ENCODE assay signal across 1 cellular context in the genomic region with DNA sequence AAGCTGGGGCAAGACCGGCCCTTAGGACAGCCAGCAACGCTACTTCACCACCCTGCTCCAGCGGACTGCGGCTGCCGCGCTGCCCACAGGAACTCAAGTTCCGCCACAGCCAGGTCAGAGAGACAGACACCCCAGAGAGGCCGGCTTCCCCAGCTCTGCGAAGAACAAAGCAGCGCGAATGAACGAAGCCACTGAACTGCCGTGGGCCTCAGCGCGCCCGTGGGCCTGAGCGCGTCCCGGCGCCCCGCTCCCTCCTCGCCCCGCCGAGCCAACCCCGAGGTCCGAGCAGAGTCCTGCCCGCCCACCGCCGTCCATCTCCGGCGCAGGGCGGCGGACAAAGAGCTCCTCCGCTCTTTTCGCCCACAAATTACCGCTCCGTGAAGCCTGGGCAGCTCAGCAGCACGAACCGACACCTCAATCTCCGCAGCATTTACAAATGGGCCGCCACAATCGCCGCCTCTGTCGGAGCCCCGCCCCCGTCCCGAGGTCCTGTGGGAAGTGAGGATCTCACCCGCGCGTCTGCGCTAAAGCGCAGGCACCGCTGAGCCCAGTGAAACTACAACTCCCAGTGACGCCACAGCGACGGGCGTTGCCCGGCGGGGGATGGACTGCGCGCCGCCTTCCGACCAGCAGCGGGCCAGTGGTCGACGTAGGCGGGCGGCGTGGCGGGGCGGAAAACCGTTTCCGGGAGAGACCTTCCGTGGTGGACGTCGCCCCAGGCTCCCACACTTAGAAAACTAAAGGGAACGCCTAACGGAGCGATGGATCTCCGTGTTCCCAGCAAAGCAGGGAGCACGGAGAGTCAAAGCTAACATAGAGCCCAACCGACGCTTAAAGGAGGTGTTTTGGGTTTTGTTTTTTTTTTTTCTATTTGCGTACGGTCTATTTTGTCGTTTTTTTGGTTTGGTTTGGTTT.
TF ChIP-seq lines count a peak whose summit lies in the region.

No MANE protein-coding gene starts in this region.

TF ChIP-seq in HepG2, 621 proteins besides CTCF, POLR2A, EP300 and RAD21 (continued from another document):
- TF ChIP-seq, protein P1, sequence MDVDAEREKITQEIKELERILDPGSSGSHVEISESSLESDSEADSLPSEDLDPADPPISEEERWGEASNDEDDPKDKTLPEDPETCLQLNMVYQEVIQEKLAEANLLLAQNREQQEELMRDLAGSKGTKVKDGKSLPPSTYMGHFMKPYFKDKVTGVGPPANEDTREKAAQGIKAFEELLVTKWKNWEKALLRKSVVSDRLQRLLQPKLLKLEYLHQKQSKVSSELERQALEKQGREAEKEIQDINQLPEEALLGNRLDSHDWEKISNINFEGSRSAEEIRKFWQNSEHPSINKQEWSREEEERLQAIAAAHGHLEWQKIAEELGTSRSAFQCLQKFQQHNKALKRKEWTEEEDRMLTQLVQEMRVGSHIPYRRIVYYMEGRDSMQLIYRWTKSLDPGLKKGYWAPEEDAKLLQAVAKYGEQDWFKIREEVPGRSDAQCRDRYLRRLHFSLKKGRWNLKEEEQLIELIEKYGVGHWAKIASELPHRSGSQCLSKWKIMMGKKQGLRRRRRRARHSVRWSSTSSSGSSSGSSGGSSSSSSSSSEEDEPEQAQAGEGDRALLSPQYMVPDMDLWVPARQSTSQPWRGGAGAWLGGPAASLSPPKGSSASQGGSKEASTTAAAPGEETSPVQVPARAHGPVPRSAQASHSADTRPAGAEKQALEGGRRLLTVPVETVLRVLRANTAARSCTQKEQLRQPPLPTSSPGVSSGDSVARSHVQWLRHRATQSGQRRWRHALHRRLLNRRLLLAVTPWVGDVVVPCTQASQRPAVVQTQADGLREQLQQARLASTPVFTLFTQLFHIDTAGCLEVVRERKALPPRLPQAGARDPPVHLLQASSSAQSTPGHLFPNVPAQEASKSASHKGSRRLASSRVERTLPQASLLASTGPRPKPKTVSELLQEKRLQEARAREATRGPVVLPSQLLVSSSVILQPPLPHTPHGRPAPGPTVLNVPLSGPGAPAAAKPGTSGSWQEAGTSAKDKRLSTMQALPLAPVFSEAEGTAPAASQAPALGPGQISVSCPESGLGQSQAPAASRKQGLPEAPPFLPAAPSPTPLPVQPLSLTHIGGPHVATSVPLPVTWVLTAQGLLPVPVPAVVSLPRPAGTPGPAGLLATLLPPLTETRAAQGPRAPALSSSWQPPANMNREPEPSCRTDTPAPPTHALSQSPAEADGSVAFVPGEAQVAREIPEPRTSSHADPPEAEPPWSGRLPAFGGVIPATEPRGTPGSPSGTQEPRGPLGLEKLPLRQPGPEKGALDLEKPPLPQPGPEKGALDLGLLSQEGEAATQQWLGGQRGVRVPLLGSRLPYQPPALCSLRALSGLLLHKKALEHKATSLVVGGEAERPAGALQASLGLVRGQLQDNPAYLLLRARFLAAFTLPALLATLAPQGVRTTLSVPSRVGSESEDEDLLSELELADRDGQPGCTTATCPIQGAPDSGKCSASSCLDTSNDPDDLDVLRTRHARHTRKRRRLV (CRISPR knock-in tag; IDR thresholded peaks at IDR 0.05) = no peak
- TF ChIP-seq SAP130 (CRISPR knock-in tag; IDR thresholded peaks at IDR 0.05; ENCODE audit: low read depth) (peak; percentile 99), ELF1 (CRISPR knock-in tag; IDR thresholded peaks at IDR 0.05) (peak; percentile 90), ZNF329 (CRISPR knock-in tag; IDR thresholded peaks at IDR 0.05; ENCODE audit: low read depth) (no peak), NPAS2 (CRISPR knock-in tag; IDR thresholded peaks at IDR 0.05; ENCODE audit: borderline replicate concordance) (no peak), TAF15 (IDR thresholded peaks at IDR 0.05; ENCODE audit: low read depth, low read length, poor library complexity, severe bottlenecking) (no peak), PITX1 (CRISPR knock-in tag; IDR thresholded peaks at IDR 0.05) (peak; percentile 70; the same call in 1 of the 2 replicates), ZNF878 (CRISPR knock-in tag; IDR thresholded peaks at IDR 0.05) (no peak), ARNT2 (CRISPR knock-in tag; IDR thresholded peaks at IDR 0.05; ENCODE audit: low read depth) (no peak), RFX1 (IDR thresholded peaks at IDR 0.05) (peak; percentile 26; the same call in 1 of the 2 replicates), ZNF432 (CRISPR knock-in tag; IDR thresholded peaks at IDR 0.05; ENCODE audit: borderline replicate concordance) (no peak), ZNF788 (CRISPR knock-in tag; IDR thresholded peaks at IDR 0.05; ENCODE audit: borderline replicate concordance) (no peak; the same call in 1 of the 2 replicates), ZNF879 (CRISPR knock-in tag; IDR thresholded peaks at IDR 0.05) (no peak), MIXL1 (CRISPR knock-in tag; IDR thresholded peaks at IDR 0.05) (no peak), ZNF550 (CRISPR knock-in tag; IDR thresholded peaks at IDR 0.05; ENCODE audit: borderline replicate concordance) (no peak), SRY (CRISPR knock-in tag; IDR thresholded peaks at IDR 0.05) (peak; percentile 52; the same call in 1 of the 2 replicates)
- TF ChIP-seq, protein P2, sequence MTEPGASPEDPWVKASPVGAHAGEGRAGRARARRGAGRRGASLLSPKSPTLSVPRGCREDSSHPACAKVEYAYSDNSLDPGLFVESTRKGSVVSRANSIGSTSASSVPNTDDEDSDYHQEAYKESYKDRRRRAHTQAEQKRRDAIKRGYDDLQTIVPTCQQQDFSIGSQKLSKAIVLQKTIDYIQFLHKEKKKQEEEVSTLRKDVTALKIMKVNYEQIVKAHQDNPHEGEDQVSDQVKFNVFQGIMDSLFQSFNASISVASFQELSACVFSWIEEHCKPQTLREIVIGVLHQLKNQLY (CRISPR knock-in tag; IDR thresholded peaks at IDR 0.05) = no peak
- TF ChIP-seq, protein P3, sequence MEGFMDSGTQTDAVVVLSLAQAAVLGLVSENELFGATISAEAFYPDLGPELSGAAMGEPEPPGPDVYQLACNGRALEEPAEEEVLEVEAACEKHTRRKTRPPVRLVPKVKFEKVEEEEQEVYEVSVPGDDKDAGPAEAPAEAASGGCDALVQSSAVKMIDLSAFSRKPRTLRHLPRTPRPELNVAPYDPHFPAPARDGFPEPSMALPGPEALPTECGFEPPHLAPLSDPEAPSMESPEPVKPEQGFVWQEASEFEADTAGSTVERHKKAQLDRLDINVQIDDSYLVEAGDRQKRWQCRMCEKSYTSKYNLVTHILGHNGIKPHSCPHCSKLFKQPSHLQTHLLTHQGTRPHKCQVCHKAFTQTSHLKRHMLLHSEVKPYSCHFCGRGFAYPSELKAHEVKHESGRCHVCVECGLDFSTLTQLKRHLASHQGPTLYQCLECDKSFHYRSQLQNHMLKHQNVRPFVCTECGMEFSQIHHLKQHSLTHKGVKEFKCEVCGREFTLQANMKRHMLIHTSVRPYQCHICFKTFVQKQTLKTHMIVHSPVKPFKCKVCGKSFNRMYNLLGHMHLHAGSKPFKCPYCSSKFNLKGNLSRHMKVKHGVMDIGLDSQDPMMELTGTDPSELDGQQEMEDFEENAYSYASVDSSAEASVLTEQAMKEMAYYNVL (CRISPR knock-in tag; IDR thresholded peaks at IDR 0.05; ENCODE audit: borderline replicate concordance) = no peak
- TF ChIP-seq, protein P4, sequence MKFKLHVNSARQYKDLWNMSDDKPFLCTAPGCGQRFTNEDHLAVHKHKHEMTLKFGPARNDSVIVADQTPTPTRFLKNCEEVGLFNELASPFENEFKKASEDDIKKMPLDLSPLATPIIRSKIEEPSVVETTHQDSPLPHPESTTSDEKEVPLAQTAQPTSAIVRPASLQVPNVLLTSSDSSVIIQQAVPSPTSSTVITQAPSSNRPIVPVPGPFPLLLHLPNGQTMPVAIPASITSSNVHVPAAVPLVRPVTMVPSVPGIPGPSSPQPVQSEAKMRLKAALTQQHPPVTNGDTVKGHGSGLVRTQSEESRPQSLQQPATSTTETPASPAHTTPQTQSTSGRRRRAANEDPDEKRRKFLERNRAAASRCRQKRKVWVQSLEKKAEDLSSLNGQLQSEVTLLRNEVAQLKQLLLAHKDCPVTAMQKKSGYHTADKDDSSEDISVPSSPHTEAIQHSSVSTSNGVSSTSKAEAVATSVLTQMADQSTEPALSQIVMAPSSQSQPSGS (CRISPR knock-in tag; IDR thresholded peaks at IDR 0.05) = peak; percentile 56; the same call in 1 of the 2 replicates
- TF ChIP-seq, protein P5, sequence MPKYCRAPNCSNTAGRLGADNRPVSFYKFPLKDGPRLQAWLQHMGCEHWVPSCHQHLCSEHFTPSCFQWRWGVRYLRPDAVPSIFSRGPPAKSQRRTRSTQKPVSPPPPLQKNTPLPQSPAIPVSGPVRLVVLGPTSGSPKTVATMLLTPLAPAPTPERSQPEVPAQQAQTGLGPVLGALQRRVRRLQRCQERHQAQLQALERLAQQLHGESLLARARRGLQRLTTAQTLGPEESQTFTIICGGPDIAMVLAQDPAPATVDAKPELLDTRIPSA (CRISPR knock-in tag; IDR thresholded peaks at IDR 0.05; ENCODE audit: borderline replicate concordance) = no peak
- TF ChIP-seq, protein P6, sequence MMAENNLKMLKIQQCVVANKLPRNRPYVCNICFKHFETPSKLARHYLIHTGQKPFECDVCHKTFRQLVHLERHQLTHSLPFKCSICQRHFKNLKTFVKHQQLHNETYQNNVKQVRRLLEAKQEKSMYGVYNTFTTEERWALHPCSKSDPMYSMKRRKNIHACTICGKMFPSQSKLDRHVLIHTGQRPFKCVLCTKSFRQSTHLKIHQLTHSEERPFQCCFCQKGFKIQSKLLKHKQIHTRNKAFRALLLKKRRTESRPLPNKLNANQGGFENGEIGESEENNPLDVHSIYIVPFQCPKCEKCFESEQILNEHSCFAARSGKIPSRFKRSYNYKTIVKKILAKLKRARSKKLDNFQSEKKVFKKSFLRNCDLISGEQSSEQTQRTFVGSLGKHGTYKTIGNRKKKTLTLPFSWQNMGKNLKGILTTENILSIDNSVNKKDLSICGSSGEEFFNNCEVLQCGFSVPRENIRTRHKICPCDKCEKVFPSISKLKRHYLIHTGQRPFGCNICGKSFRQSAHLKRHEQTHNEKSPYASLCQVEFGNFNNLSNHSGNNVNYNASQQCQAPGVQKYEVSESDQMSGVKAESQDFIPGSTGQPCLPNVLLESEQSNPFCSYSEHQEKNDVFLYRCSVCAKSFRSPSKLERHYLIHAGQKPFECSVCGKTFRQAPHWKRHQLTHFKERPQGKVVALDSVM (CRISPR knock-in tag; IDR thresholded peaks at IDR 0.05) = peak; percentile 23; the same call in 1 of the 2 replicates
